In the genomic region with DNA sequence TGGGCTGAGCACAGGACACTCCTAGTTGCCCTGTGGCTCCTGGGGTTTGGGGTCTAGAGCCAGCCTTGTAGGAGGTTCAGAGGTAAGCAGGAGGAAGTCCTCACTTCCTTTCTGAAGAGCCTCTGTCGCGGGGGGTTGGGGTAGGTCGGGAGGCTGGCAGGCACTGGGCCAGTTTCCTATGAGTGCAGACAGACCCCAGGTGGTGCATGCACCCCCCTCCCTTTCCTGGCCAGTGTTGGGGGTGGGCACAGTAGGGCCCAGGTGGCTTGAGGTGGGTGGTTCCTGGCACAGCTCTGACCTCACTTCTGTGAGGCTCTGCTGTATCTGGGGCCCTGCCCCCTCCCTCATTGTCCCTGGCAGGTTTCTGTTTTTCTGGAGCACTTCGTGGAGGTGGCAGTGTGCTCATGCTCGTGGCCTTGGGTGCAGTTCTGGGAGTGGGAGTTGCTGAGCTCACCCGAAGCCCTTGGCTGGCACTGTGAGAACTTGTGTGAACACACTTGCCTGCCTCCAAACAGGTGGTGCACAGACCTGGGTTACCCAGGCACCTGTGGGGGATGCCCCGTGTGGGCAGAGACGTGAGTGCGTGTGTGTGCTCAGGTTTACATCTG, we compare ENCODE assay signal across 9 cellular contexts. TPM values are rescaled to one million over a fixed set of nuclear protein-coding genes. Genes with fewer than 3 reads are reported as not detected.
DNase-seq lines count a peak whose midpoint lies in the region; ATAC-seq and TF ChIP-seq lines count a peak whose summit lies in the region.
"Had no signal": no experiment of that assay in that cellular context is flagged by ENCODE, and none has a peak within 500 bp of the region (broad histone marks: within the 10 kb centered on the region; RNA-seq: fewer than 3 reads in every experiment).

No MANE protein-coding gene starts in this region.

- no peak for TF ChIP-seq EP300 in gastroesophageal sphincter (IDR thresholded peaks at IDR 0.05)
- no peak for TF ChIP-seq EP300 in suprapubic skin (IDR thresholded peaks at IDR 0.05)

- no peak for ATAC-seq in gastroesophageal sphincter

- H3K4me1 ChIP-seq in gastroesophageal sphincter = peaks cover 5 to 70% (median 31%) of the 10 kb centered on the region in 3 donors
- H3K4me1 ChIP-seq in suprapubic skin = peaks cover 55% of the 10 kb centered on the region

- WGBS in gastroesophageal sphincter (ENCODE audit: low coverage in 1 of 2), 2 donors = no CpG with 5 or more reads among the region's 9 CpGs
- WGBS in suprapubic skin = 70% methylated on average over 4 of the region's 9 CpGs

- DNase-seq in activated effector memory CD4-positive, alpha-beta T cell treated with anti-CD3 and anti-CD28 coated beads, Interleukin-2, amount 50 U/mL, for 16 hours = peak; percentile 67
- DNase-seq in activated effector memory CD4-positive, alpha-beta T cell treated with Interleukin-2 at 50 U/mL for 16 hours = no peak
- DNase-seq in T-helper 22 cell (ENCODE audit: low read depth) (peak; percentile 23), suprapubic skin (ENCODE audit: low spot score in 2 of 2) (no peak), G401 (ENCODE audit: low spot score) (no peak), SIG-M5 (lab: John Stamatoyannopoulos, UW) (no peak), kidney tubule cell (ENCODE audit: low spot score) (no peak)

- H3K36me3 ChIP-seq in gastroesophageal sphincter (no peaks in the 10 kb centered on the region), suprapubic skin (no peaks in the 10 kb centered on the region)

- peak overlapping the region in 1 of 2 donors; percentile 60 for H3K4me3 ChIP-seq in gastroesophageal sphincter
- H3K4me3 ChIP-seq in suprapubic skin = peak overlapping the region; percentile 73

- H3K27me3 ChIP-seq in gastroesophageal sphincter (no peaks in the 10 kb centered on the region), suprapubic skin (no peaks in the 10 kb centered on the region)

- H3K9me3 ChIP-seq in gastroesophageal sphincter = no peaks in the 10 kb centered on the region
- no peaks in the 10 kb centered on the region for H3K9me3 ChIP-seq in suprapubic skin

- peak overlapping the region in 3 of 4 donors; percentile 83 to 84 (median 84) for H3K27ac ChIP-seq in gastroesophageal sphincter
- H3K27ac ChIP-seq in suprapubic skin = no peak overlapping the region
- H3K27ac ChIP-seq: C4-2B had no signal

- in situ Hi-C loops in G401 (cut with HindIII; ENCODE audit: low sequenced_read_pairs) = no loop called here

- no peak for TF ChIP-seq POLR2A in gastroesophageal sphincter (IDR thresholded peaks at IDR 0.05)
- TF ChIP-seq POLR2A in suprapubic skin (IDR thresholded peaks at IDR 0.05) = no peak

- no peak for TF ChIP-seq CTCF in gastroesophageal sphincter (IDR thresholded peaks at IDR 0.05)
- TF ChIP-seq CTCF in suprapubic skin (IDR thresholded peaks at IDR 0.05) = no peak

RNA-seq across cellular contexts. Expression of gene PALD1, which starts 1.8 kb away (rescaled TPM):
- total RNA-seq in gastroesophageal sphincter (10 to 100 TPM; 12.5 to 19.8 (median 14.7) TPM), suprapubic skin (10 to 100 TPM in 1 of 4 donors, 1 to 10 TPM in 3; 6.2 to 12.1 (median 7.7) TPM)
- total RNA-seq in G401 (2014; rRNA removed; shearing (Covaris generic)) = 31.8 and 34.8 TPM in 2 replicates

RNA-seq across cellular contexts. Expression of gene NODAL, which starts 38.9 kb away (rescaled TPM):
- total RNA-seq in gastroesophageal sphincter = under 1 TPM in 1 of 4 donors, not detected in 3; 0.40 TPM
- not detected for total RNA-seq in suprapubic skin
- 2.8 TPM in 1 of 2 replicates, not detected in the other for total RNA-seq in G401 (2014; rRNA removed; shearing (Covaris generic))

Comparison
In these comparisons a context has a peak if more than half of its experiments do, and no peak if none do; other contexts are left out.
1. DNase-seq: peak in activated effector memory CD4-positive, alpha-beta T cell treated with anti-CD3 and anti-CD28 coated beads, Interleukin-2, amount 50 U/mL, for 16 hours (single experiment) and T-helper 22 cell (single experiment); none in activated effector memory CD4-positive, alpha-beta T cell treated with Interleukin-2 at 50 U/mL for 16 hours (single experiment), suprapubic skin (0 of 2), G401 (single experiment), SIG-M5 (single experiment) and kidney tubule cell (single experiment).